ENCODE assay signal across 1 cellular context in the genomic region with DNA sequence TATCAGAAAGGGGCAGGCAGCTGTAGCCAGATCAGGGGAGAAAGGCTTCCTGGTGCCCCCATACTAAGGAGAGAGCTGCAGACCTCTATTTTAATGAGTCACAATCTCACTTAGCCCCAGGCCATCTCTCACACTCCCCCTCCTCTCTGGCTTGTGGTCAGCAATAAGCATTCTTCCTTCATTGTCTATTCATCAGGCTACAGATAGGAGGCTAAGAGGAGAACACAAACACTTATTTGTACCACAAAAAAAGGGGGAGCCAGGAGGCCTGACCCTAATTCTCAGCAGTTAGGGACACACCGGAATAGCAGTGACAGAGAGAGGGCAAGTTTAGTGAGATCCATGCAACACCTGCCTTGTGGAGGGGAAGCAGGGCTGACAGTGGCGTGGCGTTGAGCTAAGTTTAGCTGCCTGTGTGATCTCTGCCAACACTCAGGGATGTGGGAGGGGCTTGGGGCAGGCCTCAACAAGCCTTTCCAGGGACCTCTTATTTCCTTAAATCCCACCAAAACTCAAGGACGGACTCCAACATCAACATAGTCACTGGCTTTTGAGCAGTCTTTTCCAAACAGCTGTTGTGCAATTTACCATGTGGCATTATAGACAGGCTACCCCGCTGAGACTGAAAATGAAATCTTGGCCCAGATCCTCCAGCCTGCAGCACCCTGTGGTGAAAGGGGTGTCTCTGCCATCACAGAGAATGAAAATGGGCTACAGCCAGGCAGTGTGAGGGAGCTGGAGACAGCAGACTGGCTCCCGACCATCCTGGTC.
TF ChIP-seq lines count a peak whose summit lies in the region.

No MANE protein-coding gene starts in this region.

TF ChIP-seq in H1, 55 proteins besides CTCF, POLR2A, EP300 and RAD21 (continued from another document):
- no peak for TF ChIP-seq E2F6 (IDR thresholded peaks at IDR 0.05)
- TF ChIP-seq SIRT6 (IDR thresholded peaks at IDR 0.05; ENCODE audit: low read length): no peak
- TF ChIP-seq BCL11A (IDR thresholded peaks at IDR 0.05; ENCODE audit: low read depth in 2 of 2, low read length in 2 of 2): no peak
- TF ChIP-seq HDAC6 (IDR thresholded peaks at IDR 0.05; ENCODE audit: low read depth, low read length): no peak
- no peak for TF ChIP-seq TBP (IDR thresholded peaks at IDR 0.05; ENCODE audit: low read depth, low read length)
- no peak for TF ChIP-seq GABPA (IDR thresholded peaks at IDR 0.05; ENCODE audit: borderline replicate concordance, insufficient read depth, low read length)
